1 cellular context compared by ENCODE assay signal in genomic region chrX:24148535-24149345, GRCh38.
A peak's percentile ranks its signal among the peaks of the same experiment; 100 is the strongest.
TF ChIP-seq lines count a peak whose summit lies in the region.

No MANE protein-coding gene starts in this region.

TF ChIP-seq in HepG2, 621 proteins besides CTCF, POLR2A, EP300 and RAD21 (continued from another document):
- TF ChIP-seq HNF1A (IDR thresholded peaks at IDR 0.05; ENCODE audit: low read depth), result peak; percentile 36; the same call in 1 of the 2 replicates
- no peak for TF ChIP-seq HNF1A (CRISPR knock-in tag; IDR thresholded peaks at IDR 0.05; ENCODE audit: borderline replicate concordance)
- TF ChIP-seq HMGXB4 (CRISPR knock-in tag; IDR thresholded peaks at IDR 0.05; ENCODE audit: borderline replicate concordance in 1 of 2, low read depth in 1 of 2), result no peak
- TF ChIP-seq ZNF563 (CRISPR knock-in tag; IDR thresholded peaks at IDR 0.05), result no peak
- no peak for TF ChIP-seq IRX3 (CRISPR knock-in tag; IDR thresholded peaks at IDR 0.05; ENCODE audit: borderline replicate concordance, low read depth)
- no peak for TF ChIP-seq SOX6 (IDR thresholded peaks at IDR 0.05)
- peak; percentile 26; the same call in 1 of the 2 replicates for TF ChIP-seq SOX6 (CRISPR knock-in tag; IDR thresholded peaks at IDR 0.05)
- 0 out of 2 replicates have a peak, but pooled peaks have one; percentile 24 for TF ChIP-seq ISL2 (CRISPR knock-in tag; IDR thresholded peaks at IDR 0.05)
- no peak for TF ChIP-seq ZNF614 (CRISPR knock-in tag; IDR thresholded peaks at IDR 0.05; ENCODE audit: borderline replicate concordance)
- TF ChIP-seq ZNF781 (CRISPR knock-in tag; IDR thresholded peaks at IDR 0.05; ENCODE audit: borderline replicate concordance, not compliant biosample characterization), result no peak
- no peak for TF ChIP-seq BCLAF1 (IDR thresholded peaks at IDR 0.05)
- peak; percentile 36; the same call in 1 of the 2 replicates for TF ChIP-seq TCF7 (IDR thresholded peaks at IDR 0.05; ENCODE audit: low read depth)
- peak; percentile 26; the same call in 1 of the 2 replicates for TF ChIP-seq CREM (IDR thresholded peaks at IDR 0.05)
- TF ChIP-seq CREM (CRISPR knock-in tag; IDR thresholded peaks at IDR 0.05), result no peak
- TF ChIP-seq MIXL1 (CRISPR knock-in tag; IDR thresholded peaks at IDR 0.05), result no peak
- peak; percentile 4 for TF ChIP-seq ASH2L (IDR thresholded peaks at IDR 0.05; ENCODE audit: insufficient read length, low read depth, low read length)
- peak; percentile 36; the same call in 1 of the 2 replicates for TF ChIP-seq ONECUT2 (CRISPR knock-in tag; IDR thresholded peaks at IDR 0.05)
